ENCODE assay signal across 9 cellular contexts in the genomic region with DNA sequence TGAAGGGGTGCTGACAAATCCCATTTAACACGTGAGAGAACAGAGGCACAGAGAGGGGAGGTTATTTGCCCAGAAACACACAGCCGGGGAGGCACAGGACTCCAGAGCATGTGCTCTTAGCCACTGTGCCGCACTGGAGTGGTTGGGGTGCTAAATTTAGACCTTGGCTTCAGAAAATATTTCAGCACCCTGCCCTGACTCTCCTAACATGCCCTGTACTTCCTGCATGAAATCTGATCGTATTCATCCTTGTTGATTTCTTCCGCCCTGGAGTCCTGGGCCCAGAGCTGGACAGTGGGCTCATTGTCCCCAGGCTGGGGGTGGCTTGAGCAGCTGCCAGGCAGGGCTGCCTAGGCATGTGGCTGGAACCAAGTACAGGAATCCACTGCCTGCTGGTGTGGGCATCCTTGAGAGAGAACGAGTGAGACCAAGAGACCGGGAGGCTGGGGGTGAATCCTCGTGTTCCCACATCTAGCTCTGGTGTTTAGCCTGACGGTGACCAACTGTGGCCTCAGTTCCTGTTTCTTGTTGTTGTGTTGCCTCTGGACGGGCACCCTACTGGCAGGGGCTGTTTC. TPM values are rescaled to one million over a fixed set of nuclear protein-coding genes. Genes with fewer than 3 reads are reported as not detected.
DNase-seq lines count a peak whose midpoint lies in the region; ATAC-seq, FAIRE-seq and TF ChIP-seq lines count a peak whose summit lies in the region.
"Had no signal": no experiment of that assay in that cellular context is flagged by ENCODE, and none has a peak within 500 bp of the region (broad histone marks: within the 10 kb centered on the region; RNA-seq: fewer than 3 reads in every experiment).

No MANE protein-coding gene starts in this region.

- H3K9ac ChIP-seq in SK-N-SH = 0 out of 2 replicates have a peak overlapping the region, but pooled peaks have one; percentile 2

- H3K4me1 ChIP-seq in SK-N-SH (ENCODE audit: control insufficient read depth in 1 of 2, insufficient read depth in 2 of 2, low read depth in 1 of 2, low read length in 1 of 2) (peaks cover 9 to 17% of the 10 kb centered on the region in 2 experiments; a peak in 2 of 4 replicates), foreskin keratinocyte (no peaks in the 10 kb centered on the region), pancreas (peaks cover 0 to 9% (median 0%) of the 10 kb centered on the region in 3 donors)

- H3K27me3 Mint-ChIP-seq in progenitor cell of endocrine pancreas = peaks cover 6% of the 10 kb centered on the region

- DNase-seq in DMS 273 treated with DMSO at 0.1 percent for 48 hours (lab: John Stamatoyannopoulos, UW) (peak; percentile 28), SK-N-SH (no peak), foreskin keratinocyte (peak; percentile 40 to 67), pancreas (peak in 5 of 6 donors; percentile 65 to 84 (median 78)), progenitor cell of endocrine pancreas (ENCODE audit: low spot score, unreplicated experiment) (no peak), NCI-H82 (lab: John Stamatoyannopoulos, UW) (no peak)

- ATAC-seq in foreskin keratinocyte = peak; percentile 28
- peak; percentile 74 to 84 (median 78) for ATAC-seq in pancreas
- no peak for ATAC-seq in HG02938 (IDR thresholded peaks at IDR 0.05; ENCODE audit: unreplicated experiment)
- ATAC-seq in HG03025 (IDR thresholded peaks at IDR 0.05; ENCODE audit: low FRiP score, unreplicated experiment) = no peak

- TF ChIP-seq CTCF in SK-N-SH (IDR thresholded peaks at IDR 0.05) = no peak
- TF ChIP-seq CTCF in foreskin keratinocyte (conservative IDR thresholded peaks at IDR 0.05) = no peak
- no peak for TF ChIP-seq CTCF in pancreas (IDR thresholded peaks at IDR 0.05)
- TF ChIP-seq CTCF in progenitor cell of endocrine pancreas (IDR thresholded peaks at IDR 0.05; ENCODE audit: unreplicated experiment) = no peak

- no peaks in the 10 kb centered on the region; the same call in 1 of the 2 replicates for H4K20me1 ChIP-seq in SK-N-SH (ENCODE audit: insufficient read depth)

- peak overlapping the region; percentile 53 for H3K4me2 ChIP-seq in SK-N-SH

- CTCF ChIA-PET in SK-N-SH (lab: Yijun Ruan, JAX) = interaction anchor here (1.0 kb wide), 1 partner anchor 14 kb away, joined by 3 read pairs; a partner anchor contains a TSS

- peaks cover 7% of the 10 kb centered on the region for H3K4me1 Mint-ChIP-seq in progenitor cell of endocrine pancreas (ENCODE audit: low read depth)

- no peaks in the 10 kb centered on the region for H3K9me3 ChIP-seq in SK-N-SH
- no peaks in the 10 kb centered on the region for H3K9me3 ChIP-seq in pancreas

- peaks cover 7% of the 10 kb centered on the region for H3F3A ChIP-seq in SK-N-SH (replicated peaks; ENCODE audit: insufficient read depth)

- peak in 1 of 2 experiments; percentile 21; a peak in 1 of 4 replicates for TF ChIP-seq EP300 in SK-N-SH (IDR thresholded peaks at IDR 0.05; ENCODE audit: borderline replicate concordance in 1 of 2, low read depth in 1 of 2, low read length in 1 of 2)

- H3K36me3 ChIP-seq in SK-N-SH (replicated peaks in 1 of 2; ENCODE audit: control insufficient read depth in 1 of 2, insufficient read depth in 2 of 2, low read length in 1 of 2) (no peaks in the 10 kb centered on the region), pancreas (no peaks in the 10 kb centered on the region)

- H3K27ac ChIP-seq in SK-N-SH (ENCODE audit: low read depth in 2 of 2, low read length in 1 of 2) (peak overlapping the region in 1 of 2 experiments; percentile 44; a peak in 2 of 4 replicates), foreskin keratinocyte (no peak overlapping the region), pancreas (peak overlapping the region; percentile 25 to 82 (median 67))

- no peaks in the 10 kb centered on the region for H3K36me3 Mint-ChIP-seq in progenitor cell of endocrine pancreas (ENCODE audit: insufficient read depth)

- peaks cover 46% of the 10 kb centered on the region for H3K79me2 ChIP-seq in SK-N-SH (ENCODE audit: insufficient read depth)

- no peaks in the 10 kb centered on the region for H3K27me3 ChIP-seq in SK-N-SH (ENCODE audit: insufficient read depth)
- H3K27me3 ChIP-seq in foreskin keratinocyte = no peaks in the 10 kb centered on the region
- H3K27me3 ChIP-seq in pancreas = no peaks in the 10 kb centered on the region

- FAIRE-seq in pancreas (lab: Jason Lieb, UNC) = no peak

- POLR2A ChIA-PET in SK-N-SH (lab: Yijun Ruan, JAX) = no interaction called here

- no peak overlapping the region for H2AFZ ChIP-seq in SK-N-SH (ENCODE audit: low read depth)

- no peaks in the 10 kb centered on the region for H3K9me3 Mint-ChIP-seq in progenitor cell of endocrine pancreas (ENCODE audit: low read depth)

- no peaks in the 10 kb centered on the region for H3K9me2 ChIP-seq in SK-N-SH

- TF ChIP-seq RAD21 in SK-N-SH (IDR thresholded peaks at IDR 0.05; ENCODE audit: low read length) = no peak

- intact Hi-C loops in pancreas (cut with DNase I) = no loop called here

- no peak overlapping the region for H3K4me3 Mint-ChIP-seq in progenitor cell of endocrine pancreas (ENCODE audit: low read depth)

- WGBS in SK-N-SH (ENCODE audit: low lambda C conversion rate) = 33% methylated on average over 6 of the region's 10 CpGs
- 50 to 53% methylated on average over 10 of the region's 10 CpGs for WGBS in pancreas, 2 donors

- no peak overlapping the region for H3K4me3 ChIP-seq in SK-N-SH (ENCODE audit: low read depth in 2 of 2, low read length in 1 of 2)
- no peak overlapping the region for H3K4me3 ChIP-seq in pancreas

- H3K27ac Mint-ChIP-seq in progenitor cell of endocrine pancreas = no peak overlapping the region

TF ChIP-seq in SK-N-SH, 30 proteins besides CTCF, POLR2A, EP300 and RAD21 (continues in another document):
- TF ChIP-seq, protein P1, sequence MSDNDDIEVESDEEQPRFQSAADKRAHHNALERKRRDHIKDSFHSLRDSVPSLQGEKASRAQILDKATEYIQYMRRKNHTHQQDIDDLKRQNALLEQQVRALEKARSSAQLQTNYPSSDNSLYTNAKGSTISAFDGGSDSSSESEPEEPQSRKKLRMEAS (IDR thresholded peaks at IDR 0.05; ENCODE audit: low read depth) = peak; percentile 75
- peak; percentile 66 for TF ChIP-seq NFIC (IDR thresholded peaks at IDR 0.05; ENCODE audit: borderline replicate concordance)
- TF ChIP-seq TCF12 (IDR thresholded peaks at IDR 0.05) = peak; percentile 70
- no peak for TF ChIP-seq FOSL2 (IDR thresholded peaks at IDR 0.05; ENCODE audit: borderline replicate concordance, low read depth)
- TF ChIP-seq SIN3A (IDR thresholded peaks at IDR 0.05; ENCODE audit: borderline replicate concordance, low read depth, low read length) = 0 out of 2 replicates have a peak, but pooled peaks have one; percentile 10
- TF ChIP-seq MEF2A (IDR thresholded peaks at IDR 0.05; ENCODE audit: borderline replicate concordance, low read depth) = peak; percentile 87; the same call in 1 of the 2 replicates
- TF ChIP-seq, protein P2, sequence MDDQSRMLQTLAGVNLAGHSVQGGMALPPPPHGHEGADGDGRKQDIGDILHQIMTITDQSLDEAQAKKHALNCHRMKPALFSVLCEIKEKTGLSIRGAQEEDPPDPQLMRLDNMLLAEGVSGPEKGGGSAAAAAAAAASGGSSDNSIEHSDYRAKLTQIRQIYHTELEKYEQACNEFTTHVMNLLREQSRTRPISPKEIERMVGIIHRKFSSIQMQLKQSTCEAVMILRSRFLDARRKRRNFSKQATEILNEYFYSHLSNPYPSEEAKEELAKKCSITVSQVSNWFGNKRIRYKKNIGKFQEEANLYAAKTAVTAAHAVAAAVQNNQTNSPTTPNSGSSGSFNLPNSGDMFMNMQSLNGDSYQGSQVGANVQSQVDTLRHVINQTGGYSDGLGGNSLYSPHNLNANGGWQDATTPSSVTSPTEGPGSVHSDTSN (IDR thresholded peaks at IDR 0.05) = peak; percentile 40; the same call in 1 of the 2 replicates
- 0 out of 2 replicates have a peak, but pooled peaks have one; percentile 32 for TF ChIP-seq RXRA (IDR thresholded peaks at IDR 0.05; ENCODE audit: borderline replicate concordance, low read depth)
- TF ChIP-seq ELF1 (IDR thresholded peaks at IDR 0.05) = peak; percentile 65; the same call in 1 of the 2 replicates
- TF ChIP-seq TEAD4 (IDR thresholded peaks at IDR 0.05; ENCODE audit: borderline replicate concordance, insufficient read depth) = no peak

RNA-seq across cellular contexts. Expression of a gene that starts 5.3 kb away (rescaled TPM):
- polyA plus RNA-seq in SK-N-SH (2012; rRNA removed) (15.0 and 16.8 TPM in 2 replicates), foreskin keratinocyte (7.2 and 9.3 TPM in 2 replicates), pancreas (10 to 100 TPM; 31.4 to 37.1 TPM)
- polyA plus RNA-seq in SK-N-SH (2012; cell fraction: cytosol; rRNA removed) = 4.7 and 8.1 TPM in 2 replicates
- 57.5 and 73.2 TPM in 2 replicates for polyA plus RNA-seq in SK-N-SH (2012; cell fraction: nucleus; rRNA removed)
- total RNA-seq in foreskin keratinocyte (8.3 and 10.5 TPM in 2 replicates), pancreas (10 to 100 TPM in 3 of 6 donors, 1 to 10 TPM in 3; 9.4 to 18.1 (median 10.2) TPM), progenitor cell of endocrine pancreas (16.7 and 19.8 TPM in 2 replicates)

RNA-seq across cellular contexts. Expression of a gene that starts 14.9 kb away (rescaled TPM):
- polyA plus RNA-seq in SK-N-SH (2012; rRNA removed) (not detected in 2 replicates), foreskin keratinocyte (not detected in 2 replicates), pancreas (under 1 TPM in 1 of 2 donors, not detected in 1; 0.19 TPM)
- polyA plus RNA-seq in SK-N-SH (2012; cell fraction: cytosol; rRNA removed) = not detected in 2 replicates
- not detected in 2 replicates for polyA plus RNA-seq in SK-N-SH (2012; cell fraction: nucleus; rRNA removed)
- total RNA-seq in foreskin keratinocyte (not detected in 2 replicates), pancreas (not detected), progenitor cell of endocrine pancreas (not detected in 2 replicates)
- polyA plus RNA-seq: neural cell had no signal

RNA-seq across cellular contexts. Expression of a gene that starts 27.2 kb away (rescaled TPM):
- 0.41 and 0.62 TPM in 2 replicates for polyA plus RNA-seq in SK-N-SH (2012; rRNA removed)
- polyA plus RNA-seq in SK-N-SH (2012; cell fraction: cytosol; rRNA removed) = 0.22 and 0.30 TPM in 2 replicates
- 0.56 and 0.60 TPM in 2 replicates for polyA plus RNA-seq in SK-N-SH (2012; cell fraction: nucleus; rRNA removed)
- total RNA-seq in foreskin keratinocyte = 0.11 and 0.17 TPM in 2 replicates
- 0.24 and 0.36 TPM in 2 replicates for polyA plus RNA-seq in foreskin keratinocyte
- total RNA-seq in pancreas = under 1 TPM; 0.13 to 1.00 (median 0.46) TPM
- polyA plus RNA-seq in pancreas = under 1 TPM; 0.16 to 0.42 TPM
- 3.6 and 4.5 TPM in 2 replicates for total RNA-seq in progenitor cell of endocrine pancreas
- polyA plus RNA-seq: neural cell had no signal

RNA-seq across cellular contexts. Expression of a gene that starts 35.8 kb away (rescaled TPM):
- polyA plus RNA-seq in SK-N-SH (2012; rRNA removed) (59.9 and 73.3 TPM in 2 replicates), foreskin keratinocyte (128 and 132 TPM in 2 replicates), pancreas (10 to 100 TPM; 53.6 to 65.8 TPM)
- polyA plus RNA-seq in SK-N-SH (2012; cell fraction: cytosol; rRNA removed) = 28.3 and 43.7 TPM in 2 replicates
- polyA plus RNA-seq in SK-N-SH (2012; cell fraction: nucleus; rRNA removed) = 75.1 and 114 TPM in 2 replicates
- total RNA-seq in foreskin keratinocyte (79.4 and 80.9 TPM in 2 replicates), pancreas (10 to 100 TPM; 28.8 to 53.8 (median 46.6) TPM), progenitor cell of endocrine pancreas (102 and 107 TPM in 2 replicates)

RNA-seq across cellular contexts. Expression of a gene that starts 55.8 kb away (rescaled TPM):
- 63.0 and 63.9 TPM in 2 replicates for polyA plus RNA-seq in SK-N-SH (2012; rRNA removed)
- 24.9 and 43.9 TPM in 2 replicates for polyA plus RNA-seq in SK-N-SH (2012; cell fraction: cytosol; rRNA removed)
- polyA plus RNA-seq in SK-N-SH (2012; cell fraction: nucleus; rRNA removed) = 80.2 and 102 TPM in 2 replicates
- 49.1 and 62.6 TPM in 2 replicates for total RNA-seq in foreskin keratinocyte
- 78.8 and 91.2 TPM in 2 replicates for polyA plus RNA-seq in foreskin keratinocyte
- 10 to 100 TPM; 20.6 to 27.3 (median 23.5) TPM for total RNA-seq in pancreas
- 10 to 100 TPM; 43.7 to 58.7 TPM for polyA plus RNA-seq in pancreas
- total RNA-seq in progenitor cell of endocrine pancreas = 50.7 and 56.6 TPM in 2 replicates

Comparison
In these comparisons a context has a peak if more than half of its experiments do, and no peak if none do; other contexts are left out.
1. DNase-seq: peak in DMS 273 treated with DMSO at 0.1 percent for 48 hours (single experiment), foreskin keratinocyte (2 of 2) and pancreas (5 of 6); none in SK-N-SH (single experiment), progenitor cell of endocrine pancreas (single experiment) and NCI-H82 (single experiment).
2. ATAC-seq: peak in foreskin keratinocyte (single experiment) and pancreas (4 of 4); none in HG02938 (single experiment) and HG03025 (single experiment).